ENCODE assay signal across 1 cellular context in the genomic region with DNA sequence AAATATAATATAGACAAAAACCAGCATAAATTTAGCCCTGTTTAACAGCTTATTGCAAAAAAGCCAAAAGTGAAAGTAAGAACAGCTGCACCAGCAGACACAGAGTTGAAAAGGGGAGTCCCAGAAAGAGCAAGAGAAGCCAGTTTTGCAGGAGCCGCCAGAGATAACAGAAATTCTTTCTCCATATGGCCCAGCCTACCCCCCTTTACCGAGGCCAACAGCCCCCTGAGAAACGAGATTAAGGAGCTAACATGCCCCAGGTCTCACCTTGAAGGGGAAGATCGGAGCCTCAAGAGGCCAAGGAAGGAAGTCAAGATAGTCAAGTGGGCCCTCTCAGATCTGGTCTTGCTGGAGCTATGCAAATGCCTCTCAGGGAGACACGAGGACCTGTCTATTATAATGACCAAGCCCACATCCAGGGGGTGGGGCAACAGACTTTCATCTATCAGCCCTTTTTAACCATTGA.
TF ChIP-seq lines count a peak whose summit lies in the region.

No MANE protein-coding gene starts in this region.

TF ChIP-seq in GM23338, 12 proteins besides CTCF, POLR2A, EP300 and RAD21 (continued from another document):
- TF ChIP-seq, protein P1, sequence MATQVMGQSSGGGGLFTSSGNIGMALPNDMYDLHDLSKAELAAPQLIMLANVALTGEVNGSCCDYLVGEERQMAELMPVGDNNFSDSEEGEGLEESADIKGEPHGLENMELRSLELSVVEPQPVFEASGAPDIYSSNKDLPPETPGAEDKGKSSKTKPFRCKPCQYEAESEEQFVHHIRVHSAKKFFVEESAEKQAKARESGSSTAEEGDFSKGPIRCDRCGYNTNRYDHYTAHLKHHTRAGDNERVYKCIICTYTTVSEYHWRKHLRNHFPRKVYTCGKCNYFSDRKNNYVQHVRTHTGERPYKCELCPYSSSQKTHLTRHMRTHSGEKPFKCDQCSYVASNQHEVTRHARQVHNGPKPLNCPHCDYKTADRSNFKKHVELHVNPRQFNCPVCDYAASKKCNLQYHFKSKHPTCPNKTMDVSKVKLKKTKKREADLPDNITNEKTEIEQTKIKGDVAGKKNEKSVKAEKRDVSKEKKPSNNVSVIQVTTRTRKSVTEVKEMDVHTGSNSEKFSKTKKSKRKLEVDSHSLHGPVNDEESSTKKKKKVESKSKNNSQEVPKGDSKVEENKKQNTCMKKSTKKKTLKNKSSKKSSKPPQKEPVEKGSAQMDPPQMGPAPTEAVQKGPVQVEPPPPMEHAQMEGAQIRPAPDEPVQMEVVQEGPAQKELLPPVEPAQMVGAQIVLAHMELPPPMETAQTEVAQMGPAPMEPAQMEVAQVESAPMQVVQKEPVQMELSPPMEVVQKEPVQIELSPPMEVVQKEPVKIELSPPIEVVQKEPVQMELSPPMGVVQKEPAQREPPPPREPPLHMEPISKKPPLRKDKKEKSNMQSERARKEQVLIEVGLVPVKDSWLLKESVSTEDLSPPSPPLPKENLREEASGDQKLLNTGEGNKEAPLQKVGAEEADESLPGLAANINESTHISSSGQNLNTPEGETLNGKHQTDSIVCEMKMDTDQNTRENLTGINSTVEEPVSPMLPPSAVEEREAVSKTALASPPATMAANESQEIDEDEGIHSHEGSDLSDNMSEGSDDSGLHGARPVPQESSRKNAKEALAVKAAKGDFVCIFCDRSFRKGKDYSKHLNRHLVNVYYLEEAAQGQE (IDR thresholded peaks at IDR 0.05; ENCODE audit: unreplicated experiment), result no peak
- TF ChIP-seq EZH2 (IDR thresholded peaks at IDR 0.05; ENCODE audit: low read depth, unreplicated experiment) (no peak), JUNB (IDR thresholded peaks at IDR 0.05; ENCODE audit: unreplicated experiment) (no peak), STAT1 (IDR thresholded peaks at IDR 0.05; ENCODE audit: unreplicated experiment) (no peak)
- TF ChIP-seq, protein P2, sequence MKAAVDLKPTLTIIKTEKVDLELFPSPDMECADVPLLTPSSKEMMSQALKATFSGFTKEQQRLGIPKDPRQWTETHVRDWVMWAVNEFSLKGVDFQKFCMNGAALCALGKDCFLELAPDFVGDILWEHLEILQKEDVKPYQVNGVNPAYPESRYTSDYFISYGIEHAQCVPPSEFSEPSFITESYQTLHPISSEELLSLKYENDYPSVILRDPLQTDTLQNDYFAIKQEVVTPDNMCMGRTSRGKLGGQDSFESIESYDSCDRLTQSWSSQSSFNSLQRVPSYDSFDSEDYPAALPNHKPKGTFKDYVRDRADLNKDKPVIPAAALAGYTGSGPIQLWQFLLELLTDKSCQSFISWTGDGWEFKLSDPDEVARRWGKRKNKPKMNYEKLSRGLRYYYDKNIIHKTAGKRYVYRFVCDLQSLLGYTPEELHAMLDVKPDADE (IDR thresholded peaks at IDR 0.05), result no peak
